ENCODE assay signal across 8 cellular contexts in genomic region chr20:31712112-31712553, GRCh38. TPM values are rescaled to one million over a fixed set of nuclear protein-coding genes. Genes with fewer than 3 reads are reported as not detected.
DNase-seq lines count a peak whose midpoint lies in the region; ATAC-seq and TF ChIP-seq lines count a peak whose summit lies in the region.

No MANE protein-coding gene starts in this region.

- H4K12ac ChIP-seq in trophoblast cell (ENCODE audit: low read depth, low read length) = no peak overlapping the region

- no peak for TF ChIP-seq CTCF in GM20000 (IDR thresholded peaks at IDR 0.05; ENCODE audit: extremely low read depth, missing control alignments)

- no peak for ATAC-seq in GM21529 (IDR thresholded peaks at IDR 0.05; ENCODE audit: unreplicated experiment)

- no peak overlapping the region for H3K4me3 ChIP-seq in trophoblast cell (ENCODE audit: low read depth, low read length)

- H3K9me3 ChIP-seq in trophoblast cell (ENCODE audit: insufficient read depth, low read depth, low read length) = no peaks in the 10 kb centered on the region

- peaks cover 0 to 8% of the 10 kb centered on the region in 2 experiments for H3K36me3 ChIP-seq in trophoblast cell (ENCODE audit: control insufficient read depth in 1 of 2, insufficient read depth in 2 of 2, low read length in 2 of 2)

- peak overlapping the region; percentile 38 for H3K14ac ChIP-seq in trophoblast cell (ENCODE audit: low read length)

- H2BK12ac ChIP-seq in trophoblast cell (ENCODE audit: low read length) = peak overlapping the region; percentile 37

- H3K4ac ChIP-seq in trophoblast cell (ENCODE audit: low read depth, low read length) = peak overlapping the region; percentile 24

- H3K4me2 ChIP-seq in trophoblast cell (ENCODE audit: low read length) = no peak overlapping the region

- H3K27ac ChIP-seq in epithelial cell of prostate (peak overlapping the region; percentile 100), trophoblast cell (ENCODE audit: low read depth, low read length) (peak overlapping the region; percentile 95)

- peak overlapping the region; percentile 99 for H2BK5ac ChIP-seq in trophoblast cell (ENCODE audit: low read depth, low read length, poor library complexity)

- no peak overlapping the region for H3K9ac ChIP-seq in trophoblast cell (ENCODE audit: low read length)

- H2AFZ ChIP-seq in trophoblast cell (ENCODE audit: insufficient read depth, low read length, poor library complexity) = no peak overlapping the region

- H2AK5ac ChIP-seq in trophoblast cell (ENCODE audit: low read length) = peak overlapping the region; percentile 33

- peaks cover 8% of the 10 kb centered on the region for H3K79me2 ChIP-seq in trophoblast cell (ENCODE audit: control insufficient read depth, insufficient read depth, low read length, poor library complexity)

- peak overlapping the region; percentile 99 for H4K91ac ChIP-seq in trophoblast cell (ENCODE audit: low read depth, low read length)

- peak overlapping the region; percentile 3 for H4K8ac ChIP-seq in trophoblast cell (ENCODE audit: low read depth, low read length)

- no peak overlapping the region for H3K23ac ChIP-seq in trophoblast cell (ENCODE audit: low read length)

- H3K18ac ChIP-seq in trophoblast cell (ENCODE audit: low read length) = peak overlapping the region; percentile 21

- peaks cover 18 to 21% of the 10 kb centered on the region in 2 experiments for H3K4me1 ChIP-seq in trophoblast cell (ENCODE audit: control insufficient read depth in 1 of 2, insufficient read depth in 2 of 2, low read length in 2 of 2)

- peak; percentile 34 for DNase-seq in DMS53 treated with DMSO at 0.1 percent for 48 hours (lab: John Stamatoyannopoulos, UW; ENCODE audit: unreplicated experiment)
- DNase-seq in NCI-H748 treated with DMSO at 0.1 percent for 48 hours (lab: John Stamatoyannopoulos, UW) = peak; percentile 51
- no peak for DNase-seq in epithelial cell of prostate (ENCODE audit: low read depth, low spot score)
- DNase-seq in trophoblast cell = no peak
- no peak for DNase-seq in iPS-NIHi7 (ENCODE audit: extremely low spot score)
- no peak for DNase-seq in GF-D8 (lab: John Stamatoyannopoulos, UW)
- DNase-seq in GM20000 (ENCODE audit: low spot score) = no peak

- peak overlapping the region; percentile 96 for H2BK120ac ChIP-seq in trophoblast cell (ENCODE audit: insufficient read depth, low read length, poor library complexity)

- no peaks in the 10 kb centered on the region for H3K27me3 ChIP-seq in trophoblast cell (ENCODE audit: insufficient read depth, low read length)

- H3K79me1 ChIP-seq in trophoblast cell (ENCODE audit: low read length) = peaks cover 22% of the 10 kb centered on the region

- no CpG with 5 or more reads among the region's 5 CpGs for WGBS in trophoblast cell (ENCODE audit: extremely low coverage, insufficient coverage, insufficient read length)

RNA-seq across cellular contexts. Expression of gene BCL2L1, which starts 10.5 kb away (rescaled TPM):
- 62.0 and 65.1 TPM in 2 replicates for polyA plus RNA-seq in trophoblast cell (2013)

RNA-seq across cellular contexts. Expression of gene TPX2, which starts 27.0 kb away (rescaled TPM):
- polyA plus RNA-seq in trophoblast cell (2013) = 88.5 and 93.7 TPM in 2 replicates

Comparison
In these comparisons a context has a peak if more than half of its experiments do, and no peak if none do; other contexts are left out.
1. DNase-seq: peak in DMS53 treated with DMSO at 0.1 percent for 48 hours (single experiment) and NCI-H748 treated with DMSO at 0.1 percent for 48 hours (single experiment); none in epithelial cell of prostate (single experiment), trophoblast cell (0 of 2), iPS-NIHi7 (single experiment), GF-D8 (single experiment) and GM20000 (single experiment).